In genomic region chr1:176205322-176205914, GRCh38 we compare ENCODE assay signal across 8 cellular contexts. TPM values are rescaled to one million over a fixed set of nuclear protein-coding genes. Genes with fewer than 3 reads are reported as not detected.
DNase-seq lines count a peak whose midpoint lies in the region; ATAC-seq and TF ChIP-seq lines count a peak whose summit lies in the region.

No MANE protein-coding gene starts in this region.

- H3K4me2 ChIP-seq in PC-9 (peak overlapping the region; percentile 97), trophoblast cell (ENCODE audit: low read length) (peak overlapping the region; percentile 64)

- H3K9me2 ChIP-seq in PC-9 (ENCODE audit: insufficient read depth): no peaks in the 10 kb centered on the region

- DNase-seq in DMS53 (lab: John Stamatoyannopoulos, UW) (peak; percentile 16), DMS53 treated with DMSO at 0.1 percent for 48 hours (lab: John Stamatoyannopoulos, UW; ENCODE audit: unreplicated experiment) (no peak), PC-9 (peak in 1 of 2 experiments; percentile 43), epithelial cell of prostate (ENCODE audit: low read depth, low spot score) (no peak), trophoblast cell (peak in 1 of 2 donors; percentile 12), SK-N-DZ (ENCODE audit: low spot score) (no peak)
- DNase-seq in stimulated activated CD8-positive, alpha-beta memory T cell treated with anti-CD3 and anti-CD28 coated beads, Interleukin-4, amount 100 ng/mL, for 48 hours: no peak

- H2AK5ac ChIP-seq in trophoblast cell (ENCODE audit: low read length): no peak overlapping the region

- peak overlapping the region; percentile 49 for H3K4ac ChIP-seq in trophoblast cell (ENCODE audit: low read depth, low read length)

- H3K79me2 ChIP-seq in PC-9 (ENCODE audit: low read depth) (peaks cover 78% of the 10 kb centered on the region), trophoblast cell (ENCODE audit: control insufficient read depth, insufficient read depth, low read length, poor library complexity) (peaks cover 18% of the 10 kb centered on the region)

- 0 out of 2 replicates have a peak, but pooled peaks cover 4% of the 10 kb centered on the region for H3K36me3 ChIP-seq in PC-9 (ENCODE audit: low read depth)
- no peaks in the 10 kb centered on the region for H3K36me3 ChIP-seq in trophoblast cell (ENCODE audit: control insufficient read depth in 1 of 2, insufficient read depth in 2 of 2, low read length in 2 of 2)

- no peak overlapping the region for H3K18ac ChIP-seq in trophoblast cell (ENCODE audit: low read length)

- intact Hi-C loops in PC-9 (cut with micrococcal nuclease; ENCODE audit: unreplicated experiment): no loop called here

- TSS peak; percentile 24 for BruUV-seq in PC-9 (replicated peaks; lab: Mats Ljungman, UMichigan)

- no peak for TF ChIP-seq CTCF in PC-9 (conservative IDR thresholded peaks at IDR 0.05)

- ATAC-seq in HG02571 (IDR thresholded peaks at IDR 0.05; ENCODE audit: unreplicated experiment): no peak

- H4K20me1 ChIP-seq in PC-9 (ENCODE audit: insufficient read depth): peaks cover 28% of the 10 kb centered on the region

- H2BK120ac ChIP-seq in trophoblast cell (ENCODE audit: insufficient read depth, low read length, poor library complexity): no peak overlapping the region

- H4K91ac ChIP-seq in trophoblast cell (ENCODE audit: low read depth, low read length): no peak overlapping the region

- H4K8ac ChIP-seq in trophoblast cell (ENCODE audit: low read depth, low read length): no peak overlapping the region

- H2AFZ ChIP-seq in PC-9 (0 out of 2 replicates have a peak overlapping the region, but pooled peaks have one; percentile 87), trophoblast cell (ENCODE audit: insufficient read depth, low read length, poor library complexity) (no peak overlapping the region)

- WGBS in trophoblast cell (ENCODE audit: extremely low coverage, insufficient coverage, insufficient read length): no CpG with 5 or more reads among the region's 5 CpGs

- H3K9ac ChIP-seq in trophoblast cell (ENCODE audit: low read length): no peak overlapping the region

- H4K12ac ChIP-seq in trophoblast cell (ENCODE audit: low read depth, low read length): no peak overlapping the region

- CTCF ChIA-PET in PC-9 (lab: Charles Lee): no interaction called here

- no peak overlapping the region for H2BK12ac ChIP-seq in trophoblast cell (ENCODE audit: low read length)

- POLR2A ChIA-PET in PC-9 (lab: Charles Lee; ENCODE audit: unreplicated experiment): no interaction called here

- no peaks in the 10 kb centered on the region for H3K9me3 ChIP-seq in PC-9 (ENCODE audit: insufficient read depth, low read depth)
- H3K9me3 ChIP-seq in trophoblast cell (ENCODE audit: insufficient read depth, low read depth, low read length): no peaks in the 10 kb centered on the region

- H3K27ac ChIP-seq in PC-9: peak overlapping the region; percentile 71
- H3K27ac ChIP-seq in epithelial cell of prostate: peak overlapping the region; percentile 94
- H3K27ac ChIP-seq in trophoblast cell (ENCODE audit: low read depth, low read length): no peak overlapping the region

- peaks cover 5% of the 10 kb centered on the region; the same call in 1 of the 2 replicates for H3F3A ChIP-seq in PC-9 (ENCODE audit: insufficient read depth, low read depth)

- H3K23ac ChIP-seq in trophoblast cell (ENCODE audit: low read length): no peak overlapping the region

- no peaks in the 10 kb centered on the region for H3K27me3 ChIP-seq in PC-9 (ENCODE audit: insufficient read depth, low read depth)
- H3K27me3 ChIP-seq in trophoblast cell (ENCODE audit: insufficient read depth, low read length): no peaks in the 10 kb centered on the region

- no peak overlapping the region for H3K14ac ChIP-seq in trophoblast cell (ENCODE audit: low read length)

- peaks cover 13% of the 10 kb centered on the region for H3K79me1 ChIP-seq in trophoblast cell (ENCODE audit: low read length)

- H2BK5ac ChIP-seq in trophoblast cell (ENCODE audit: low read depth, low read length, poor library complexity): no peak overlapping the region

- H3K4me3 ChIP-seq in PC-9 (peak overlapping the region; percentile 99), trophoblast cell (ENCODE audit: low read depth, low read length) (no peak overlapping the region)

- peaks cover 24% of the 10 kb centered on the region for H3K4me1 ChIP-seq in PC-9 (replicated peaks; ENCODE audit: insufficient read depth)
- H3K4me1 ChIP-seq in trophoblast cell (ENCODE audit: control insufficient read depth in 1 of 2, insufficient read depth in 2 of 2, low read length in 2 of 2): peaks cover 3 to 4% of the 10 kb centered on the region in 2 experiments

RNA-seq across cellular contexts. Expression of gene COP1, which starts 1.7 kb away (rescaled TPM):
- 36.0 and 38.0 TPM in 2 replicates for total RNA-seq in PC-9 (2021)
- polyA plus RNA-seq in trophoblast cell (2013): 30.9 and 32.2 TPM in 2 replicates
- polyA plus RNA-seq in SK-N-DZ (2014; cell fraction: cytosol; rRNA removed): 39.6 and 46.9 TPM in 2 replicates
- 21.9 and 26.2 TPM in 2 replicates for polyA plus RNA-seq in SK-N-DZ (2014; cell fraction: nucleus; rRNA removed)
